25 cellular contexts compared by ENCODE assay signal in genomic region chr11:45710561-45710960, GRCh38. TPM values are rescaled to one million over a fixed set of nuclear protein-coding genes. Genes with fewer than 3 reads are reported as not detected.
"Had no signal": no experiment of that assay in that cellular context is flagged by ENCODE, and none has a peak within 500 bp of the region (broad histone marks: within the 10 kb centered on the region; RNA-seq: fewer than 3 reads in every experiment).

No MANE protein-coding gene starts in this region.

- FAIRE-seq: endometrium, keratinocyte had no signal

- ATAC-seq: effector memory CD8-positive, alpha-beta T cell; esophagus mucosa; gastroesophageal sphincter; heart left ventricle; left lung; left ventricle myocardium superior; lower lobe of right lung; naive thymus-derived CD4-positive, alpha-beta T cell had no signal

- DNase-seq: colonic mucosa; cortex of kidney; effector CD8-positive, alpha-beta T cell; effector memory CD8-positive, alpha-beta T cell; endodermal cell; erythroblast; esophagus squamous epithelium; foreskin fibroblast; foreskin melanocyte; heart left ventricle; hypothalamus; immature natural killer cell; left cardiac atrium; left lung; left ventricle myocardium superior; lower lobe of right lung; mesendoderm; midbrain; naive thymus-derived CD4-positive, alpha-beta T cell had no signal

- H3K36me3 ChIP-seq: colonic mucosa, esophagus squamous epithelium, gastroesophageal sphincter, heart left ventricle, left lung, lower lobe of right lung had no signal

- H3K4me3 ChIP-seq: colonic mucosa, esophagus squamous epithelium, gastroesophageal sphincter, heart left ventricle, hepatocyte, left lung, lower lobe of right lung had no signal

- H3K27me3 ChIP-seq: colonic mucosa had no signal

RNA-seq across cellular contexts. Expression of gene CHST1, which starts 45.1 kb away (rescaled TPM):
- total RNA-seq: mononuclear cell; naive thymus-derived CD4-positive, alpha-beta T cell had no signal
